In genomic region chr3:12841085-12841969, GRCh38 we compare ENCODE assay signal across 8 cellular contexts. TPM values are rescaled to one million over a fixed set of nuclear protein-coding genes. Genes with fewer than 3 reads are reported as not detected.
DNase-seq lines count a peak whose midpoint lies in the region; ATAC-seq, FAIRE-seq and TF ChIP-seq lines count a peak whose summit lies in the region.

RPL32 (minus strand) TSS chr3:12841565; CDS start chr3:12840237, 1,328 bp downstream.

- DNase-seq in NCI-H2107 treated with DMSO at 0.1 percent for 48 hours (lab: John Stamatoyannopoulos, UW; ENCODE audit: unreplicated experiment) (peak; percentile 91), body of pancreas (peak; percentile 87 to 92 (median 89)), iPS DF 6.9 (ENCODE audit: low read depth, low spot score) (peak; percentile 78), gastrocnemius medialis (peak; percentile 83 to 87)

- peak; percentile 93 for FAIRE-seq in A204.1 (lab: Jason Lieb, UNC)
- peak; percentile 85 for FAIRE-seq in TTC549 (lab: Jason Lieb, UNC)

- intact Hi-C loops in body of pancreas (cut with DNase I), result no loop called here
- intact Hi-C loops in gastrocnemius medialis (cut with DNase I; ENCODE audit: low total_unique reads), result loop anchor here (1.0 to 5.0 kb wide), 3 partner anchors 31 to 134 kb away; no protein-coding TSS in a partner anchor

- H3K27ac ChIP-seq in body of pancreas (peak within 1 kb of the TSS; percentile 91 to 95 (median 93)), iPS DF 6.9 (ENCODE audit: low read length) (no peak within 1 kb of the TSS), gastrocnemius medialis (peak within 1 kb of the TSS; percentile 91 to 94 (median 92))

- ATAC-seq in HG03066 (IDR thresholded peaks at IDR 0.05; ENCODE audit: low read depth, unreplicated experiment) (peak; percentile 86), body of pancreas (peak; percentile 96), gastrocnemius medialis (peak; percentile 84 to 87)

- peak within 1 kb of the TSS; percentile 74 to 95 for H3K4me3 ChIP-seq in body of pancreas
- peak within 1 kb of the TSS; percentile 92 for H3K4me3 ChIP-seq in iPS DF 6.9 (ENCODE audit: low read length)
- H3K4me3 ChIP-seq in gastrocnemius medialis, result peak within 1 kb of the TSS; percentile 81 to 97 (median 93)

- H3K9me3 ChIP-seq in body of pancreas (no peaks in the 10 kb centered on the region), iPS DF 6.9 (ENCODE audit: control insufficient read depth, insufficient read depth, low read length) (no peaks in the 10 kb centered on the region; the same call in 1 of the 2 replicates), gastrocnemius medialis (no peaks in the 10 kb centered on the region)

- H3K4me1 ChIP-seq in body of pancreas, result peaks cover 41% of the 10 kb centered on the region
- no peaks in the 10 kb centered on the region for H3K4me1 ChIP-seq in iPS DF 6.9 (ENCODE audit: control insufficient read depth, insufficient read depth, low read length)
- H3K4me1 ChIP-seq in gastrocnemius medialis, result peaks cover 38 to 41% of the 10 kb centered on the region in 2 donors

- WGBS in body of pancreas, 2 donors, result 0% methylated on average over 38 to 48 of the region's 48 CpGs
- no CpG with 5 or more reads among the region's 48 CpGs for WGBS in iPS DF 6.9 (ENCODE audit: insufficient coverage, insufficient read length)

- peak; percentile 97 for TF ChIP-seq POLR2A in GM18526 (IDR thresholded peaks at IDR 0.05; ENCODE audit: extremely low read depth, insufficient read length)
- TF ChIP-seq POLR2A in body of pancreas (IDR thresholded peaks at IDR 0.05), result peak; percentile 30 to 92 (median 92)
- peak; percentile 93 for TF ChIP-seq POLR2A in gastrocnemius medialis (IDR thresholded peaks at IDR 0.05)

- peak; percentile 71 to 93 (median 91) for TF ChIP-seq CTCF in body of pancreas (IDR thresholded peaks at IDR 0.05)
- peak; percentile 69 to 87 (median 85) for TF ChIP-seq CTCF in gastrocnemius medialis (IDR thresholded peaks at IDR 0.05 in 4 of 5, conservative IDR thresholded peaks at IDR 0.05 in 1 of 5)

- in situ Hi-C loops in gastrocnemius medialis (cut with MboI; ENCODE audit: low sequenced_read_pairs in 4 of 4), result no loop called here

- H3K36me3 ChIP-seq in body of pancreas (replicated peaks in 1 of 2; ENCODE audit: insufficient read depth in 1 of 2, low read depth in 2 of 2), result peaks cover 0 to 11% of the 10 kb centered on the region in 2 donors
- H3K36me3 ChIP-seq in iPS DF 6.9 (ENCODE audit: control insufficient read depth, insufficient read depth, low read length), result peaks cover 27% of the 10 kb centered on the region
- H3K36me3 ChIP-seq in gastrocnemius medialis, result peaks cover 0 to 32% of the 10 kb centered on the region in 2 donors

- H3K27me3 ChIP-seq in body of pancreas, result no peaks in the 10 kb centered on the region
- no peaks in the 10 kb centered on the region for H3K27me3 ChIP-seq in iPS DF 6.9 (ENCODE audit: control insufficient read depth, insufficient read depth, low read length)
- no peaks in the 10 kb centered on the region for H3K27me3 ChIP-seq in gastrocnemius medialis

RNA-seq across cellular contexts. Expression of gene RPL32, which starts in this region (rescaled TPM):
- total RNA-seq in body of pancreas, result 1,000 to 10,000 TPM in 1 of 2 donors, 100 to 1,000 TPM in 1; 396 to 1,369 TPM
- total RNA-seq in gastrocnemius medialis, result 1,000 to 10,000 TPM in 2 of 4 donors, 100 to 1,000 TPM in 2; 765 to 1,204 (median 990) TPM
